26 cellular contexts compared by ENCODE assay signal in genomic region chr10:26389533-26389932, GRCh38. TPM values are rescaled to one million over a fixed set of nuclear protein-coding genes. Genes with fewer than 3 reads are reported as not detected.
"Had no signal": no experiment of that assay in that cellular context is flagged by ENCODE, and none has a peak within 500 bp of the region (broad histone marks: within the 10 kb centered on the region; RNA-seq: fewer than 3 reads in every experiment).

No MANE protein-coding gene starts in this region.

- H3K4me3 Mint-ChIP-seq: dendritic cell treated with granulocyte-macrophage colony-stimulating factor and Interleukin-4, amounts not matched to agents 40 ng/mL and 50 ng/mL, for 4 days; effector memory CD8-positive, alpha-beta T cell; endodermal cell; mesothelial cell of epicardium; naive B cell had no signal

- H3K4me1 Mint-ChIP-seq: mesothelial cell of epicardium had no signal

- DNase-seq: cortex of kidney; effector CD8-positive, alpha-beta T cell; effector memory CD8-positive, alpha-beta T cell; endodermal cell; erythroblast; esophagus squamous epithelium; foreskin fibroblast; foreskin melanocyte; gastrocnemius medialis; glutamatergic neuron; head of caudate nucleus; heart right ventricle; hippocampal formation; left cardiac atrium; left lung; left ventricle myocardium superior; lower lobe of right lung; mesenchymal stem cell; mucosa of descending colon; naive B cell; naive thymus-derived CD8-positive, alpha-beta T cell had no signal

- ATAC-seq: effector memory CD8-positive, alpha-beta T cell; esophagus mucosa; gastrocnemius medialis; heart right ventricle; left cardiac atrium; left lung; left ventricle myocardium superior; lower lobe of right lung; mucosa of descending colon; naive thymus-derived CD8-positive, alpha-beta T cell had no signal

- H3K9me3 Mint-ChIP-seq: dendritic cell treated with granulocyte-macrophage colony-stimulating factor and Interleukin-4, amounts not matched to agents 40 ng/mL and 50 ng/mL, for 4 days had no signal

- H3K36me3 Mint-ChIP-seq: mesothelial cell of epicardium had no signal

- H3K27ac Mint-ChIP-seq: dendritic cell treated with granulocyte-macrophage colony-stimulating factor and Interleukin-4, amounts not matched to agents 40 ng/mL and 50 ng/mL, for 4 days; effector memory CD8-positive, alpha-beta T cell; endodermal cell; mesothelial cell of epicardium; naive B cell; naive thymus-derived CD8-positive, alpha-beta T cell had no signal

RNA-seq across cellular contexts. Expression of gene APBB1IP, which starts 48.6 kb away (rescaled TPM):
- total RNA-seq: dermis microvascular lymphatic vessel endothelial cell, myocyte had no signal
